ENCODE assay signal across 8 cellular contexts in the genomic region with DNA sequence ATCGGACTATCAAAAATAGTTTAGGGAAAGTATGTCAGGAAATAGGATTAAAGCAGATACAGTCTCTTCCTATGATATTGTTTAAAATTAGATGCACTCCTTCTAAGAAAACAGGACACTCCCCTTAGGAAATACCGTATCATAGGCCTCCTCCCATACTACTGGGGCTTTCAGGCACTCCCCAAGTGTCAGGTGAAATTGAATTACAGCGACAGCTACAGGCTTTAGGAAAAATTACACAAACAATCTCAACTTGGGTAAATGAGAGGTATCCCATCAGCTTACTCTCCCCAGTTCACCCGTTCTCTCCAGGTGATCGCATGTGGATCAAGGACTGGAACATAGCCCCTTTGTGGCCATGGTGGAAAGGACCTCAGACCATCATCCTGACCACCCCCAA.
DNase-seq lines count a peak whose midpoint lies in the region; ATAC-seq, FAIRE-seq and TF ChIP-seq lines count a peak whose summit lies in the region.

No MANE protein-coding gene starts in this region.

- H3K23ac ChIP-seq in mesendoderm (ENCODE audit: low read length): no peak overlapping the region

- H3K4me1 ChIP-seq in GM12878 (ENCODE audit: control insufficient read depth, insufficient read depth, low read length) (peaks cover 26% of the 10 kb centered on the region), mesendoderm (ENCODE audit: control insufficient read depth, low read depth, low read length) (peaks cover 7% of the 10 kb centered on the region), esophagus muscularis mucosa (no peaks in the 10 kb centered on the region)

- H3K27me3 ChIP-seq in GM12878 (replicated peaks in 1 of 2; ENCODE audit: control insufficient read depth in 2 of 2, insufficient read depth in 2 of 2, low read length in 1 of 2): no peaks in the 10 kb centered on the region
- H3K27me3 ChIP-seq in mesendoderm (ENCODE audit: insufficient read depth, low read length, poor library complexity): no peaks in the 10 kb centered on the region
- H3K27me3 ChIP-seq in esophagus muscularis mucosa: no peaks in the 10 kb centered on the region

- CTCF ChIA-PET in GM12878 (lab: Yijun Ruan, JAX): interaction anchor here (0.7 to 7.9 kb wide), 40 partner anchors 8 to 368 kb away, joined by 3 to 195 read pairs (median 5); partner anchors contain the start of gene EPB41L4A

- no peaks in the 10 kb centered on the region for H4K20me1 ChIP-seq in GM12878 (ENCODE audit: control insufficient read depth, insufficient read depth)

- H3K79me2 ChIP-seq in GM12878 (ENCODE audit: control insufficient read depth, insufficient read depth, low read length) (no peaks in the 10 kb centered on the region; the same call in 1 of the 2 replicates), mesendoderm (ENCODE audit: control insufficient read depth, insufficient read depth, low read length) (no peaks in the 10 kb centered on the region)

- H3K9ac ChIP-seq in GM12878 (ENCODE audit: control insufficient read depth, insufficient read depth, low read length) (no peak overlapping the region), mesendoderm (ENCODE audit: low read length) (no peak overlapping the region)

- no peak overlapping the region for H4K8ac ChIP-seq in mesendoderm (ENCODE audit: low read depth, low read length)

- H4K5ac ChIP-seq in mesendoderm (ENCODE audit: low read length): no peak overlapping the region

- H3K27ac ChIP-seq in GM12878 (ENCODE audit: control insufficient read depth, insufficient read depth) (no peak overlapping the region), mesendoderm (ENCODE audit: low read depth, low read length) (no peak overlapping the region), esophagus muscularis mucosa (replicated peaks in 1 of 4) (no peak overlapping the region)

- intact Hi-C loops in GM12878 (cut with micrococcal nuclease; ENCODE audit: unreplicated experiment) (loop anchor here (2.0 to 10.0 kb wide), 4 partner anchors 37 to 1015 kb away; partner anchors contain the start of gene STARD4), sciatic nerve (cut with DNase I) (no loop called here), esophagus muscularis mucosa (cut with DNase I) (no loop called here)

- no peaks in the 10 kb centered on the region for H3K36me3 ChIP-seq in GM12878 (ENCODE audit: control insufficient read depth in 2 of 2, insufficient read depth in 2 of 2, low read length in 1 of 2)
- no peaks in the 10 kb centered on the region for H3K36me3 ChIP-seq in mesendoderm (ENCODE audit: control insufficient read depth, insufficient read depth, low read length)
- H3K36me3 ChIP-seq in esophagus muscularis mucosa: no peaks in the 10 kb centered on the region

- SMC1A ChIA-PET in GM12878 (lab: Charles Lee; ENCODE audit: uncharacterized antibody, unreplicated experiment): interaction anchor here (1.2 to 12.9 kb wide), 13 partner anchors 8 to 376 kb away, joined by 3 to 166 read pairs (median 8); partner anchors contain the start of gene EPB41L4A

- H3K79me1 ChIP-seq in mesendoderm (ENCODE audit: low read length): no peaks in the 10 kb centered on the region

- H2BK5ac ChIP-seq in mesendoderm (ENCODE audit: low read length): no peak overlapping the region

- H3K4me3 ChIP-seq in GM12864 (ENCODE audit: low read depth, low read length): no peak overlapping the region
- no peak overlapping the region for H3K4me3 ChIP-seq in GM12878
- no peak overlapping the region for H3K4me3 ChIP-seq in mesendoderm (ENCODE audit: low read length)
- H3K4me3 ChIP-seq in esophagus muscularis mucosa: no peak overlapping the region

- peak; percentile 23 for FAIRE-seq in GM12878 (lab: Jason Lieb, UNC)

- H2BK120ac ChIP-seq in mesendoderm (ENCODE audit: low read depth, low read length): no peak overlapping the region

- H3K4me2 ChIP-seq in GM12878 (ENCODE audit: control insufficient read depth, insufficient read depth) (no peak overlapping the region), mesendoderm (ENCODE audit: low read length) (no peak overlapping the region)

- BruUV-seq in GM12878 (replicated peaks; lab: Mats Ljungman, UMichigan): no TSS peak

- ATAC-seq in GM12878 (peak; percentile 71), sciatic nerve (no peak)

- H2AFZ ChIP-seq in GM12878 (ENCODE audit: control insufficient read depth, low read depth, low read length): no peak overlapping the region

- peak; percentile 65 for TF ChIP-seq RAD21 in GM12878 (IDR thresholded peaks at IDR 0.05; ENCODE audit: insufficient read depth, low read depth, low read length)

- H3K9me3 ChIP-seq in GM12878 (replicated peaks; ENCODE audit: control insufficient read depth, insufficient read depth, low read length) (peaks cover 2% of the 10 kb centered on the region; the same call in 2 of the 3 replicates), esophagus muscularis mucosa (no peaks in the 10 kb centered on the region)

- no peak overlapping the region for H2BK15ac ChIP-seq in mesendoderm (replicated peaks; ENCODE audit: low read depth)

- no peak overlapping the region for H3K56ac ChIP-seq in mesendoderm (ENCODE audit: low read length)

- no peak for TF ChIP-seq POLR2A in GM12878 (IDR thresholded peaks at IDR 0.05; ENCODE audit: low read depth, low read length)
- TF ChIP-seq POLR2A in esophagus muscularis mucosa (IDR thresholded peaks at IDR 0.05; ENCODE audit: low read depth): no peak

- H2AK5ac ChIP-seq in mesendoderm (ENCODE audit: low read length): no peak overlapping the region

- in situ Hi-C loops in GM12878 (cut with MboI): no loop called here

- DNase-seq in GM12864 (ENCODE audit: low read depth) (no peak), HT-29 (ENCODE audit: low spot score) (peak; percentile 30), GM12878 (ENCODE audit: low read depth, low spot score) (no peak), mesendoderm (peak; percentile 64), sciatic nerve (ENCODE audit: low spot score) (no peak), cerebellar nuclear complex (lab: John Stamatoyannopoulos, UW) (no peak), esophagus muscularis mucosa (ENCODE audit: extremely low spot score) (no peak)
- no peak for DNase-seq in stimulated activated CD8-positive, alpha-beta memory T cell treated with anti-CD3 and anti-CD28 coated beads, Interleukin-4, amount 100 ng/mL, for 48 hours

- POLR2A ChIA-PET in GM12878 (lab: Charles Lee): interaction anchor here (0.6 kb wide), 1 partner anchor 394 kb away, joined by 3 read pairs; no protein-coding TSS in a partner anchor

- 26% methylated on average over 5 of the region's 5 CpGs for WGBS in GM12878 (ENCODE audit: insufficient coverage, insufficient replicate concordance, low lambda C conversion rate, missing lambda C conversion rate)
- WGBS in mesendoderm (ENCODE audit: extremely low coverage, insufficient coverage, low lambda C conversion rate): no CpG with 5 or more reads among the region's 5 CpGs
- 52% methylated on average over 5 of the region's 5 CpGs for WGBS in esophagus muscularis mucosa

- RAD21 ChIA-PET in GM12878 (lab: Charles Lee; ENCODE audit: unreplicated experiment): interaction anchor here (0.8 to 8.8 kb wide), 8 partner anchors 10 to 227 kb away, joined by 3 to 81 read pairs (median 8); no protein-coding TSS in a partner anchor

- peak; percentile 67 for TF ChIP-seq CTCF in GM12864 (IDR thresholded peaks at IDR 0.05; ENCODE audit: low read depth, low read length, missing control alignments)
- TF ChIP-seq CTCF in GM12878 (IDR thresholded peaks at IDR 0.05 in 2 of 3, conservative IDR thresholded peaks at IDR 0.05 in 1 of 3; ENCODE audit: control insufficient read depth in 2 of 3, extremely low read depth in 1 of 3, insufficient read depth in 1 of 3, low read depth in 3 of 3, low read length in 3 of 3): peak; percentile 57 to 61 (median 58); a peak in 5 of 6 replicates
- TF ChIP-seq CTCF in esophagus muscularis mucosa (IDR thresholded peaks at IDR 0.05): peak in 1 of 3 experiments; percentile 22

- H3K18ac ChIP-seq in mesendoderm (ENCODE audit: low read length): no peak overlapping the region

- no peak for TF ChIP-seq EP300 in GM12878 (IDR thresholded peaks at IDR 0.05; ENCODE audit: borderline replicate concordance in 1 of 2, control insufficient read depth in 1 of 2, low read depth in 2 of 2, low read length in 2 of 2)
- TF ChIP-seq EP300 in esophagus muscularis mucosa (IDR thresholded peaks at IDR 0.05): no peak

- no peak overlapping the region for H3K4ac ChIP-seq in mesendoderm (ENCODE audit: low read depth, low read length)

TF ChIP-seq in GM12878, 131 proteins besides CTCF, POLR2A, EP300 and RAD21:
- TF ChIP-seq SMC3 (IDR thresholded peaks at IDR 0.05; ENCODE audit: borderline replicate concordance, low read length): peak; percentile 46; the same call in 1 of the 2 replicates
- TF ChIP-seq SKIL (IDR thresholded peaks at IDR 0.05; ENCODE audit: low read depth, poor library complexity, severe bottlenecking): no peak

Comparison
In these comparisons a context has a peak if more than half of its experiments do, and no peak if none do; other contexts are left out.
1. DNase-seq: peak in HT-29 (single experiment) and mesendoderm (single experiment); none in GM12864 (single experiment), GM12878 (single experiment), sciatic nerve (single experiment), stimulated activated CD8-positive, alpha-beta memory T cell treated with anti-CD3 and anti-CD28 coated beads, Interleukin-4, amount 100 ng/mL, for 48 hours (single experiment), cerebellar nuclear complex (0 of 2) and esophagus muscularis mucosa (single experiment).